In genomic region chr13:99176309-99177276, GRCh38 we compare ENCODE assay signal across 8 cellular contexts. TPM values are rescaled to one million over a fixed set of nuclear protein-coding genes. Genes with fewer than 3 reads are reported as not detected.
DNase-seq lines count a peak whose midpoint lies in the region; ATAC-seq, FAIRE-seq and TF ChIP-seq lines count a peak whose summit lies in the region.

No MANE protein-coding gene starts in this region.

- H3K4me3 ChIP-seq in A673 (ENCODE audit: low read depth, low read length, poor library complexity, severe bottlenecking) (no peak overlapping the region), HepG2 (replicated peaks in 1 of 3; ENCODE audit: insufficient read depth in 1 of 3, low read depth in 2 of 3, low read length in 3 of 3) (peak overlapping the region in 1 of 3 experiments; percentile 33; a peak in 1 of 6 replicates)

- H3K27me3 ChIP-seq in A673 (replicated peaks; ENCODE audit: insufficient read depth, low read depth, low read length, poor library complexity) (no peaks in the 10 kb centered on the region), HepG2 (ENCODE audit: control insufficient read depth in 1 of 2, insufficient read depth in 2 of 2, low read length in 2 of 2) (peaks cover 0 to 10% of the 10 kb centered on the region in 2 experiments; a peak in 1 of 5 replicates)

- no peak overlapping the region for H3K9ac ChIP-seq in HepG2 (ENCODE audit: insufficient read depth, low read depth, low read length)

- no TSS peak for BruUV-seq in A673 (replicated peaks; lab: Mats Ljungman, UMichigan)
- BruUV-seq in HepG2 (replicated peaks; lab: Mats Ljungman, UMichigan): no TSS peak

- H3K79me2 ChIP-seq in HepG2 (ENCODE audit: insufficient read depth, low read length): no peaks in the 10 kb centered on the region

- ATAC-seq in HG03045 (IDR thresholded peaks at IDR 0.05; ENCODE audit: unreplicated experiment): peak; percentile 92
- peak; percentile 98 for ATAC-seq in HepG2

- H2AFZ ChIP-seq in HepG2 (ENCODE audit: low read length): no peak overlapping the region

- POLR2A ChIA-PET in A673 (lab: Charles Lee; ENCODE audit: low non-redundant PET) (interaction anchor here (0.6 kb wide), 1 partner anchor 261 kb away, joined by 6 read pairs; no protein-coding TSS in a partner anchor), HepG2 (lab: Yijun Ruan, JAX) (interaction anchor here (1.0 kb wide), 1 partner anchor 24 kb away, joined by 3 read pairs; the partner anchor contains the start of gene UBAC2)

- H3K4me1 ChIP-seq in A673 (ENCODE audit: insufficient read depth, low read length, poor library complexity, severe bottlenecking) (no peaks in the 10 kb centered on the region), HepG2 (ENCODE audit: insufficient read depth, low read length) (peaks cover 7% of the 10 kb centered on the region; the same call in 1 of the 2 replicates)

- intact Hi-C loops in A673 (cut with micrococcal nuclease; ENCODE audit: unreplicated experiment) (loop anchor here (1.0 kb wide), 2 partner anchors 88 to 261 kb away; no protein-coding TSS in a partner anchor), HepG2 (cut with micrococcal nuclease; ENCODE audit: unreplicated experiment) (loop anchor here (1.0 kb wide), 3 partner anchors 85 to 261 kb away; no protein-coding TSS in a partner anchor)

- FAIRE-seq in GM18507 (lab: Jason Lieb, UNC) (peak; percentile 91), HepG2 (lab: Jason Lieb, UNC) (peak; percentile 85)

- no peak for TF ChIP-seq POLR2A in HepG2 (IDR thresholded peaks at IDR 0.05; ENCODE audit: insufficient read depth in 1 of 2, low read depth in 2 of 2, low read length in 2 of 2)

- WGBS in HepG2 (ENCODE audit: low lambda C conversion rate): 10% methylated on average over 14 of the region's 24 CpGs

- peaks cover 2% of the 10 kb centered on the region for H3K9me3 ChIP-seq in A673 (ENCODE audit: low read depth, low read length, poor library complexity, severe bottlenecking)
- H3K9me3 ChIP-seq in HepG2 (ENCODE audit: low read length): no peaks in the 10 kb centered on the region

- H3K4me2 ChIP-seq in HepG2 (ENCODE audit: low read depth, low read length): peak overlapping the region; percentile 56

- no peak overlapping the region for H3K27ac ChIP-seq in A673 (ENCODE audit: low read depth, low read length, poor library complexity, severe bottlenecking)
- no peak overlapping the region for H3K27ac ChIP-seq in HepG2 (ENCODE audit: extremely low read length, insufficient read depth, low read length)

- H4K20me1 ChIP-seq in HepG2 (ENCODE audit: insufficient read depth, low read length): no peaks in the 10 kb centered on the region

- TF ChIP-seq EP300 in HepG2 (IDR thresholded peaks at IDR 0.05; ENCODE audit: low read depth in 2 of 2, low read length in 2 of 2) (no peak), HepG2 (CRISPR knock-in tag; IDR thresholded peaks at IDR 0.05; ENCODE audit: borderline replicate concordance) (no peak)

- CTCF ChIA-PET in A673 (lab: Charles Lee) (interaction anchor here (0.6 to 2.1 kb wide), 6 partner anchors 10 to 260 kb away, joined by 3 to 13 read pairs (median 4); no protein-coding TSS in a partner anchor), HepG2 (lab: Yijun Ruan, JAX; ENCODE audit: low intra/inter-chr PET ratio, low total read pairs) (interaction anchor here (0.9 to 3.0 kb wide), 5 partner anchors 87 to 270 kb away, joined by 3 to 70 read pairs (median 3); no protein-coding TSS in a partner anchor)

- peak; percentile 90 for TF ChIP-seq CTCF in A673 (conservative IDR thresholded peaks at IDR 0.05; ENCODE audit: low read depth, low read length)
- TF ChIP-seq CTCF in HepG2 (CRISPR knock-in tag; IDR thresholded peaks at IDR 0.05): peak; percentile 97

- DNase-seq in A673 (ENCODE audit: low spot score) (peak; percentile 69), GM18507 (ENCODE audit: extremely low spot score, insufficient read length, low read depth) (peak; percentile 64), NCI-H2227 (lab: John Stamatoyannopoulos, UW; ENCODE audit: unreplicated experiment) (peak; percentile 71), cerebellum (ENCODE audit: low spot score) (peak; percentile 61), HepG2 (ENCODE audit: low spot score) (peak; percentile 58)
- peak; percentile 65 to 70 for DNase-seq in activated CD4-positive, alpha-beta T cell treated with anti-CD3 and anti-CD28 coated beads for 24 hours (ENCODE audit: low read depth in 2 of 2)
- peak; percentile 55 to 74 (median 68) for DNase-seq in stimulated activated CD4-positive, alpha-beta T cell treated with anti-CD3 and anti-CD28 coated beads, TNF-alpha, amount 100 ng/mL, for 24 hours (ENCODE audit: low read depth in 3 of 3)

- TF ChIP-seq RAD21 in HepG2 (CRISPR knock-in tag; IDR thresholded peaks at IDR 0.05): peak; percentile 86

- in situ Hi-C loops in HepG2 (cut with HindIII; ENCODE audit: extremely low pct_ligation_motif_present, low pct_unique_long_range_greater_than_20kb): loop anchor here (5.0 kb wide), 2 partner anchors 86 to 261 kb away; no protein-coding TSS in a partner anchor

- H3K36me3 ChIP-seq in A673 (ENCODE audit: insufficient read depth, low read length, poor library complexity, severe bottlenecking): no peaks in the 10 kb centered on the region
- no peaks in the 10 kb centered on the region for H3K36me3 ChIP-seq in HepG2 (replicated peaks in 1 of 2; ENCODE audit: control insufficient read depth in 1 of 2, insufficient read depth in 2 of 2, low read length in 2 of 2)

TF ChIP-seq in HepG2, 621 proteins besides CTCF, POLR2A, EP300 and RAD21 (continues in another document):
- TF ChIP-seq XRCC5 (optimal IDR thresholded peaks at IDR 0.05; ENCODE audit: low read length): peak; percentile 59
- TF ChIP-seq HMGXB4 (CRISPR knock-in tag; IDR thresholded peaks at IDR 0.05; ENCODE audit: borderline replicate concordance in 1 of 2, low read depth in 1 of 2): peak; percentile 28 to 31; a peak in 2 of 4 replicates
- no peak for TF ChIP-seq USF2 (IDR thresholded peaks at IDR 0.05; ENCODE audit: low read depth, low read length)
- TF ChIP-seq USF2 (CRISPR knock-in tag; IDR thresholded peaks at IDR 0.05; ENCODE audit: borderline replicate concordance): no peak
- 0 out of 2 replicates have a peak, but pooled peaks have one; percentile 14 for TF ChIP-seq PITX1 (CRISPR knock-in tag; IDR thresholded peaks at IDR 0.05)
- TF ChIP-seq SRSF1 (optimal IDR thresholded peaks at IDR 0.05; ENCODE audit: low read depth, low read length): no peak
- no peak for TF ChIP-seq SMAD9 (CRISPR knock-in tag; IDR thresholded peaks at IDR 0.05)
- no peak for TF ChIP-seq ZZZ3 (CRISPR knock-in tag; IDR thresholded peaks at IDR 0.05; ENCODE audit: borderline replicate concordance)
- no peak for TF ChIP-seq NCOA1 (CRISPR knock-in tag; IDR thresholded peaks at IDR 0.05)
- no peak for TF ChIP-seq ZKSCAN1 (IDR thresholded peaks at IDR 0.05; ENCODE audit: low read length)

RNA-seq across cellular contexts. Expression of gene UBAC2, which starts 24.1 kb away (rescaled TPM):
- 45.8 and 46.2 TPM in 2 replicates for total RNA-seq in A673 (2021)
- 25.5 TPM for total RNA-seq in cerebellum
- total RNA-seq in HepG2 (2016; rRNA removed; fragmentation: Illumina TruSeq; extraction: Trizol): 44.0 and 61.3 TPM in 2 replicates
- 34.9 and 39.6 TPM in 2 replicates for total RNA-seq in HepG2 (2016; cell fraction: cytosol; rRNA removed; fragmentation: Illumina TruSeq; extraction: Trizol; ENCODE audit: low read depth)
- total RNA-seq in HepG2 (2016; cell fraction: insoluble cytoplasmic fraction; rRNA removed; fragmentation: Illumina TruSeq; extraction: Trizol): 38.5 and 64.4 TPM in 2 replicates
- 63.6 and 68.1 TPM in 2 replicates for total RNA-seq in HepG2 (2016; cell fraction: membrane; rRNA removed; fragmentation: Illumina TruSeq; extraction: Trizol)
- total RNA-seq in HepG2 (2016; cell fraction: nucleus; rRNA removed; fragmentation: Illumina TruSeq; extraction: Trizol): 53.7 and 64.6 TPM in 2 replicates
- 80.8 and 84.2 TPM in 2 replicates for polyA plus RNA-seq in HepG2 (2011; rRNA removed)
- 69.1 and 91.4 TPM in 2 replicates for polyA plus RNA-seq in HepG2 (2011; cell fraction: cytosol; rRNA removed)
- polyA plus RNA-seq in HepG2 (2011; cell fraction: nucleus; rRNA removed): 25.5 and 30.1 TPM in 2 replicates
- polyA plus RNA-seq in HepG2 (2012): 63.7 and 72.4 TPM in 2 replicates
- polyA plus RNA-seq in HepG2 (2016; cell fraction: cytosol; fragmentation: Illumina TruSeq; extraction: Trizol; ENCODE audit: low read depth): 37.1 and 38.0 TPM in 2 replicates
- 45.9 TPM in 2 replicates for polyA plus RNA-seq in HepG2 (2016; cell fraction: insoluble cytoplasmic fraction; fragmentation: Illumina TruSeq; extraction: Trizol; ENCODE audit: low read depth)
- 59.7 and 64.1 TPM in 2 replicates for polyA plus RNA-seq in HepG2 (2016; cell fraction: membrane; fragmentation: Illumina TruSeq; extraction: Trizol; ENCODE audit: low read depth)
- polyA plus RNA-seq in HepG2 (2016; cell fraction: nucleus; fragmentation: Illumina TruSeq; extraction: Trizol; ENCODE audit: insufficient read depth, low read depth): 80.9 and 85.2 TPM in 2 replicates
- 58.0 and 61.9 TPM in 2 replicates for polyA minus RNA-seq in HepG2 (2011; rRNA and poly(A)+ RNA removed; ENCODE audit: low replicate concordance)
- polyA minus RNA-seq in HepG2 (2011; cell fraction: cytosol; rRNA and poly(A)+ RNA removed): 29.7 and 34.9 TPM in 2 replicates
- polyA minus RNA-seq in HepG2 (2011; cell fraction: nucleus; rRNA and poly(A)+ RNA removed): 31.5 and 38.0 TPM in 2 replicates
